21 cellular contexts compared by ENCODE assay signal in genomic region chr11:130024356-130024755, GRCh38.
"Had no signal": no experiment of that assay in that cellular context is flagged by ENCODE, and none has a peak within 500 bp of the region (broad histone marks: within the 10 kb centered on the region; RNA-seq: fewer than 3 reads in every experiment).

No MANE protein-coding gene starts in this region.

- H3K4me3 ChIP-seq: dorsolateral prefrontal cortex, esophagus muscularis mucosa, gastrocnemius medialis, heart right ventricle, left lung, prostate gland, right lobe of liver, spleen, transverse colon had no signal

- H3K27ac ChIP-seq: esophagus muscularis mucosa, gastrocnemius medialis, heart right ventricle, left lung, right lobe of liver, spleen, transverse colon had no signal

- FAIRE-seq: bronchial epithelial cell, endometrium, keratinocyte had no signal

- H3K36me3 ChIP-seq: esophagus muscularis mucosa, gastrocnemius medialis, heart right ventricle, left lung, prostate gland, right lobe of liver, spleen, transverse colon had no signal

- H3K4me1 ChIP-seq: esophagus muscularis mucosa, gastrocnemius medialis, heart right ventricle, left lung, prostate gland, right lobe of liver, transverse colon had no signal

- H3K9me3 ChIP-seq: esophagus muscularis mucosa, gastrocnemius medialis, heart right ventricle, left lung, prostate gland, right lobe of liver, transverse colon had no signal

- DNase-seq: activated CD4-positive, alpha-beta T cell treated with anti-CD3 and anti-CD28 coated beads for 1 hour; activated CD4-positive, alpha-beta T cell treated with anti-CD3 and anti-CD28 coated beads, Interleukin-2, amount 50 U/mL, for 48 hours; activated CD8-positive, alpha-beta memory T cell treated with anti-CD3 and anti-CD28 coated beads, Interleukin-2, amount 10 ng/mL, durations not matched to agents 7 days and 5 days; activated effector memory CD4-positive, alpha-beta T cell treated with anti-CD3 and anti-CD28 coated beads, Interleukin-2, amount 50 U/mL, for 16 hours; activated T-cell treated with anti-CD3 and anti-CD28 coated beads, Interleukin-2, amount 50 U/mL, for 4 hours; dorsolateral prefrontal cortex; gastrocnemius medialis; heart right ventricle; left lung; occipital lobe; right lobe of liver; stimulated activated CD4-positive, alpha-beta T cell treated with anti-CD3 and anti-CD28 coated beads, Interleukin-1b, Interleukin-23, amount 100 ng/mL, for 48 hours; stimulated activated naive B cell treated with anti-CD40 and anti-IgM and Interleukin-4, amounts not matched to agents 10 μg/mL and 1 μg/mL and 100 μg/mL, for 72 hours; substantia nigra; transverse colon had no signal
